In genomic region chr1:93109578-93109977, GRCh38 we compare ENCODE assay signal across 17 cellular contexts. TPM values are rescaled to one million over a fixed set of nuclear protein-coding genes. Genes with fewer than 3 reads are reported as not detected.
DNase-seq lines count a peak whose midpoint lies in the region; ATAC-seq and TF ChIP-seq lines count a peak whose summit lies in the region.
"Had no signal": no experiment of that assay in that cellular context is flagged by ENCODE, and none has a peak within 500 bp of the region (broad histone marks: within the 10 kb centered on the region; RNA-seq: fewer than 3 reads in every experiment).

No MANE protein-coding gene starts in this region.

- ATAC-seq in GM23338 (no peak), T-helper 17 cell (no peak), GM19395 (IDR thresholded peaks at IDR 0.05; ENCODE audit: unreplicated experiment) (no peak)
- ATAC-seq: Right ventricle myocardium inferior had no signal

- H3K27me3 ChIP-seq in GM23338 (ENCODE audit: insufficient read depth): no peaks in the 10 kb centered on the region

- H3K36me3 Mint-ChIP-seq in GM23338 (ENCODE audit: low read depth): peaks cover 63% of the 10 kb centered on the region
- H3K36me3 Mint-ChIP-seq in T-helper 17 cell (ENCODE audit: low read depth): peaks cover 8% of the 10 kb centered on the region
- peaks cover 45% of the 10 kb centered on the region for H3K36me3 Mint-ChIP-seq in progenitor cell of endocrine pancreas (ENCODE audit: insufficient read depth)

- no peaks in the 10 kb centered on the region for H3F3A ChIP-seq in GM23338 (replicated peaks; ENCODE audit: low read depth)

- TF ChIP-seq CTCF in GM23338 (conservative IDR thresholded peaks at IDR 0.05; ENCODE audit: low read depth in 2 of 2): no peak
- no peak for TF ChIP-seq CTCF in progenitor cell of endocrine pancreas (IDR thresholded peaks at IDR 0.05; ENCODE audit: unreplicated experiment)

- H3K27ac Mint-ChIP-seq in GM23338 (no peak overlapping the region), T-helper 17 cell (peak overlapping the region; percentile 75), progenitor cell of endocrine pancreas (peak overlapping the region; percentile 63)

- H3K9me2 ChIP-seq in GM23338 (ENCODE audit: insufficient read depth): no peaks in the 10 kb centered on the region

- H2AFZ ChIP-seq in GM23338: no peak overlapping the region

- peaks cover 100% of the 10 kb centered on the region for H3K79me2 ChIP-seq in GM23338 (replicated peaks; ENCODE audit: insufficient read depth)

- H3K9me3 Mint-ChIP-seq in GM23338 (peaks cover 6% of the 10 kb centered on the region; the same call in 2 of the 3 replicates), progenitor cell of endocrine pancreas (ENCODE audit: low read depth) (peaks cover 20% of the 10 kb centered on the region)

- 0 out of 2 replicates have a peak overlapping the region, but pooled peaks have one; percentile 24 for H3K27ac ChIP-seq in GM23338 (ENCODE audit: low read depth)
- H3K27ac ChIP-seq: 22Rv1, C4-2B had no signal

- peaks cover 28% of the 10 kb centered on the region for H3K4me1 ChIP-seq in GM23338 (ENCODE audit: insufficient read depth)

- H3K4me1 Mint-ChIP-seq in GM23338 (peaks cover 47% of the 10 kb centered on the region), T-helper 17 cell (peaks cover 11% of the 10 kb centered on the region), progenitor cell of endocrine pancreas (ENCODE audit: low read depth) (peaks cover 13% of the 10 kb centered on the region)

- H3K4me3 ChIP-seq in GM23338: no peak overlapping the region
- H3K4me3 ChIP-seq: HAP-1 had no signal

- H4K20me1 ChIP-seq in GM23338 (replicated peaks; ENCODE audit: insufficient read depth): peaks cover 46% of the 10 kb centered on the region

- DNase-seq in NCI-H82 (lab: John Stamatoyannopoulos, UW) (peak; percentile 11), NCI-H82 treated with DMSO at 0.1 percent for 48 hours (lab: John Stamatoyannopoulos, UW; ENCODE audit: unreplicated experiment) (no peak), GM23338 (ENCODE audit: low spot score) (no peak), T-helper 17 cell (no peak), progenitor cell of endocrine pancreas (ENCODE audit: low spot score, unreplicated experiment) (no peak), NCI-H2171 treated with DMSO at 0.1 percent for 48 hours (lab: John Stamatoyannopoulos, UW) (no peak)
- DNase-seq in activated CD8-positive, alpha-beta memory T cell treated with anti-CD3 and anti-CD28 coated beads for 24 hours: no peak
- DNase-seq: AML-193; DMS79; NCI-H187 treated with DMSO at 0.1 percent for 48 hours; NCI-H526 treated with DMSO at 0.1 percent for 48 hours; NK-92 treated with Interleukin-12 subunit alpha and Interleukin-12 subunit beta, amount 100 ng/mL, for 24 hours had no signal

- H3K9me3 ChIP-seq in T-helper 17 cell (ENCODE audit: control insufficient read depth, low read length, poor library complexity, severe bottlenecking): no peaks in the 10 kb centered on the region
- H3K9me3 ChIP-seq: HAP-1 had no signal

- H3K4me3 Mint-ChIP-seq in GM23338 (no peak overlapping the region), T-helper 17 cell (no peak overlapping the region), progenitor cell of endocrine pancreas (ENCODE audit: low read depth) (no peak overlapping the region)

- H3K36me3 ChIP-seq in GM23338 (ENCODE audit: insufficient read depth): no peaks in the 10 kb centered on the region; the same call in 1 of the 2 replicates

- H3K4me2 ChIP-seq in GM23338: no peak overlapping the region

- H3K27me3 Mint-ChIP-seq in GM23338 (ENCODE audit: insufficient read depth, low read depth, poor library complexity): peaks cover 5% of the 10 kb centered on the region
- no peaks in the 10 kb centered on the region for H3K27me3 Mint-ChIP-seq in T-helper 17 cell
- H3K27me3 Mint-ChIP-seq in progenitor cell of endocrine pancreas: no peaks in the 10 kb centered on the region

TF ChIP-seq in GM23338, 12 proteins besides CTCF, POLR2A, EP300 and RAD21 (continues in another document):
- TF ChIP-seq STAT1 (IDR thresholded peaks at IDR 0.05; ENCODE audit: unreplicated experiment) (no peak), ZNF114 (CRISPR knock-in tag; IDR thresholded peaks at IDR 0.05) (no peak), REST (IDR thresholded peaks at IDR 0.05; ENCODE audit: unreplicated experiment) (no peak), EZH2 (IDR thresholded peaks at IDR 0.05; ENCODE audit: low read depth, unreplicated experiment) (no peak), POLR2AphosphoS5 (IDR thresholded peaks at IDR 0.05; ENCODE audit: low read depth) (no peak)

RNA-seq across cellular contexts. Expression of gene MTF2, which starts 30.5 kb away (rescaled TPM):
- total RNA-seq in GM23338 (2014; rRNA removed; shearing (Covaris generic)): 77.2 and 82.1 TPM in 2 replicates
- polyA plus RNA-seq in GM23338 (2016; fragmentation: Nextera tagmentation; extraction: Ambion mirVana): 105 and 133 TPM in 2 replicates
- 10 to 100 TPM; 37.7 to 42.4 TPM for total RNA-seq in T-helper 17 cell
- 89.4 and 94.2 TPM in 2 replicates for total RNA-seq in progenitor cell of endocrine pancreas
